ENCODE assay signal across 8 cellular contexts in the genomic region with DNA sequence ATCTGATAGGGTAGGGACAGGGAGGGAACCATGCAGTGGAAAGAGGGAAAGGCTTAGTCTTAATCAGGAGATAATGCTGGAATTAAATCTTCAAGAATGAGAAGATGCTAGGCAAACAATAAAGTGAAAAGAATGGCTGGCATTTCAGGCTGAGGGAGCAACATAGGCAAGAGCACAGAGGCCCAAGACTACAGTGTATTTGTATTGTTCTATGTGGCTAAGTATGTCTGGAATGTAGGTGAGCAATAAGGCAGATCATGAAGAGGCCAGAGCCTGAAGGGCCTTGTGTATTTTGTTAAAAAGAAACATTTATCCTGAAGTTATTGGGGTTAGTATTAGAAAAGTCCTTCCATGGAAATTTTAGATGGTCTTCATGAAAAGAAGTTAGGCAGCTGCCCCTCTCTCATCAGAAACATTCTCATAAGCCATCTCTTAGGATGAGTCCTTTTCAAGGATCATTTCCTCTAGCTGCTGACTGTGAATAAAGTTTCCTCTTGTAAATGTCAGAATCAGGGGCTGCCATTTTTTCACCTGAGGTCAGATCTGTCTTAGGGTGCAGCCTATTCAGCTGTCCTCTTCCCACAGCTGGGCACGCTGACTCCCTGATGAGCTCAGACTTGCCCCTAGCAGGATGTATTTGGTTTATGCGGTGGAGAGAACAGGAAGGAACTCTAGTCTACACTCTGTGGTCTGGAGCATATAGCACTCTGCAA. TPM values are rescaled to one million over a fixed set of nuclear protein-coding genes. Genes with fewer than 3 reads are reported as not detected.
DNase-seq lines count a peak whose midpoint lies in the region; ATAC-seq and TF ChIP-seq lines count a peak whose summit lies in the region.

No MANE protein-coding gene starts in this region.

- no peak overlapping the region for H3K14ac ChIP-seq in mesenchymal stem cell (ENCODE audit: low read length in 2 of 2)

- peaks cover 4% of the 10 kb centered on the region for H3K79me1 ChIP-seq in mesenchymal stem cell (replicated peaks; ENCODE audit: low read length, poor library complexity, severe bottlenecking)

- DNase-seq in AG10803 (ENCODE audit: low read depth), result peak; percentile 92
- DNase-seq in cardiac fibroblast (ENCODE audit: low read depth in 2 of 2), result peak; percentile 77 to 93
- DNase-seq in mesenchymal stem cell, result peak; percentile 83
- DNase-seq in thoracic aorta (ENCODE audit: low spot score), result no peak
- no peak for DNase-seq in NCI-H2029 (lab: John Stamatoyannopoulos, UW)

- H3K23ac ChIP-seq in mesenchymal stem cell (ENCODE audit: low read length in 2 of 2), result no peak overlapping the region

- H2BK5ac ChIP-seq in mesenchymal stem cell (ENCODE audit: low read depth, low read length, poor library complexity, severe bottlenecking), result peak overlapping the region; percentile 74

- H2BK15ac ChIP-seq in mesenchymal stem cell (ENCODE audit: low read depth, poor library complexity, severe bottlenecking), result no peak overlapping the region

- peaks cover 34% of the 10 kb centered on the region for H3K9me3 Mint-ChIP-seq in T-helper 1 cell treated with Interleukin-12 subunit alpha and Interleukin-12 subunit beta and Interleukin-4 antibody, amounts not matched to agents 30 μg/mL and 1 μg/mL, for 36 hours

- peak overlapping the region; percentile 80 for H3K27ac ChIP-seq in mesenchymal stem cell (ENCODE audit: low read length, poor library complexity, severe bottlenecking)
- H3K27ac ChIP-seq in thoracic aorta, result peak overlapping the region; percentile 53 to 70

- H3K4me2 ChIP-seq in mesenchymal stem cell (ENCODE audit: low read length, poor library complexity, severe bottlenecking), result no peak overlapping the region

- H3K9ac ChIP-seq in mesenchymal stem cell (ENCODE audit: low read length), result peak overlapping the region; percentile 19

- H3K4me1 Mint-ChIP-seq in T-helper 1 cell treated with Interleukin-12 subunit alpha and Interleukin-12 subunit beta and Interleukin-4 antibody, amounts not matched to agents 30 μg/mL and 1 μg/mL, for 36 hours (ENCODE audit: low read depth), result peaks cover 49% of the 10 kb centered on the region

- 6% methylated on average over 2 of the region's 2 CpGs for WGBS in mesenchymal stem cell

- no peak for TF ChIP-seq CTCF in AG10803 (conservative IDR thresholded peaks at IDR 0.05; ENCODE audit: low read length)
- TF ChIP-seq CTCF in cardiac fibroblast (IDR thresholded peaks at IDR 0.05; ENCODE audit: low read depth, low read length), result no peak
- no peak for TF ChIP-seq CTCF in thoracic aorta (IDR thresholded peaks at IDR 0.05)

- peaks cover 26% of the 10 kb centered on the region for H3K36me3 Mint-ChIP-seq in T-helper 1 cell treated with Interleukin-12 subunit alpha and Interleukin-12 subunit beta and Interleukin-4 antibody, amounts not matched to agents 30 μg/mL and 1 μg/mL, for 36 hours (ENCODE audit: low read depth)

- H3K27me3 ChIP-seq in mesenchymal stem cell (ENCODE audit: control insufficient read depth in 1 of 2, insufficient read depth in 1 of 2, low read length in 2 of 2) (no peaks in the 10 kb centered on the region), thoracic aorta (replicated peaks; ENCODE audit: insufficient read depth) (no peaks in the 10 kb centered on the region)

- peak overlapping the region in 1 of 2 experiments; percentile 10 for H3K18ac ChIP-seq in mesenchymal stem cell (ENCODE audit: low read depth in 1 of 2, low read length in 2 of 2)

- H3K4me1 ChIP-seq in mesenchymal stem cell (ENCODE audit: control insufficient read depth, insufficient read depth, low read depth, low read length) (peaks cover 4% of the 10 kb centered on the region), thoracic aorta (ENCODE audit: control insufficient read depth in 1 of 2, low read depth in 2 of 2) (peaks cover 22 to 31% of the 10 kb centered on the region in 2 donors)

- no peak overlapping the region for H4K91ac ChIP-seq in mesenchymal stem cell (ENCODE audit: low read length)

- H3K36me3 ChIP-seq in mesenchymal stem cell (ENCODE audit: control insufficient read depth in 1 of 2, insufficient read depth in 2 of 2, low read depth in 1 of 2, low read length in 2 of 2) (peaks cover 0 to 37% of the 10 kb centered on the region in 2 experiments), thoracic aorta (peaks cover 13% of the 10 kb centered on the region)

- ATAC-seq in GM19328 (IDR thresholded peaks at IDR 0.05; ENCODE audit: unreplicated experiment) (peak; percentile 100), HG03280 (IDR thresholded peaks at IDR 0.05; ENCODE audit: unreplicated experiment) (peak; percentile 97), thoracic aorta (ENCODE audit: insufficient number of reproducible peaks, low FRiP score, low read depth) (no peak)

- H2AFZ ChIP-seq in mesenchymal stem cell (ENCODE audit: low read depth, low read length), result no peak overlapping the region

- H3K27ac Mint-ChIP-seq in T-helper 1 cell treated with Interleukin-12 subunit alpha and Interleukin-12 subunit beta and Interleukin-4 antibody, amounts not matched to agents 30 μg/mL and 1 μg/mL, for 36 hours, result peak overlapping the region; percentile 73

- peak overlapping the region; percentile 42 for H2BK120ac ChIP-seq in mesenchymal stem cell (ENCODE audit: low read depth, low read length)

- H3K4me3 ChIP-seq in AG10803 (ENCODE audit: low read length) (no peak overlapping the region), cardiac fibroblast (replicated peaks in 1 of 2; ENCODE audit: low read depth in 2 of 2, low read length in 2 of 2) (no peak overlapping the region), mesenchymal stem cell (ENCODE audit: insufficient read depth in 1 of 2, low read depth in 1 of 2, low read length in 2 of 2) (no peak overlapping the region), thoracic aorta (no peak overlapping the region)

- H3K9me3 ChIP-seq in mesenchymal stem cell (ENCODE audit: control insufficient read depth, low read length) (peaks cover 18% of the 10 kb centered on the region), thoracic aorta (peaks cover 3% of the 10 kb centered on the region)

- H4K8ac ChIP-seq in mesenchymal stem cell (ENCODE audit: low read length), result no peak overlapping the region

- no peaks in the 10 kb centered on the region for H3K27me3 Mint-ChIP-seq in T-helper 1 cell treated with Interleukin-12 subunit alpha and Interleukin-12 subunit beta and Interleukin-4 antibody, amounts not matched to agents 30 μg/mL and 1 μg/mL, for 36 hours (ENCODE audit: low read depth)

- no peak overlapping the region for H2AK5ac ChIP-seq in mesenchymal stem cell (ENCODE audit: low read length, severe bottlenecking)

- H3K4ac ChIP-seq in mesenchymal stem cell (ENCODE audit: low read depth in 1 of 2, low read length in 2 of 2), result no peak overlapping the region

- H2BK12ac ChIP-seq in mesenchymal stem cell (ENCODE audit: low read length in 2 of 2), result peak overlapping the region; percentile 11 to 21

- H3K4me3 Mint-ChIP-seq in T-helper 1 cell treated with Interleukin-12 subunit alpha and Interleukin-12 subunit beta and Interleukin-4 antibody, amounts not matched to agents 30 μg/mL and 1 μg/mL, for 36 hours, result peak overlapping the region; percentile 54

RNA-seq across cellular contexts. Expression of gene ATP10D, which starts 46.3 kb away (rescaled TPM):
- 26.7 TPM for polyA plus RNA-seq in mesenchymal stem cell (2013, experiment 1 of 2)
- polyA plus RNA-seq in mesenchymal stem cell (2013, experiment 2 of 2), result 25.6 TPM
- total RNA-seq in thoracic aorta, result 10 to 100 TPM; 54.2 to 96.1 TPM

Comparison
In these comparisons a context has a peak if more than half of its experiments do, and no peak if none do; other contexts are left out.
1. DNase-seq: peak in AG10803 (single experiment), cardiac fibroblast (2 of 2) and mesenchymal stem cell (single experiment); none in thoracic aorta (single experiment) and NCI-H2029 (single experiment).